Comparison of ENCODE assay signal across 22 cellular contexts in the genomic region with DNA sequence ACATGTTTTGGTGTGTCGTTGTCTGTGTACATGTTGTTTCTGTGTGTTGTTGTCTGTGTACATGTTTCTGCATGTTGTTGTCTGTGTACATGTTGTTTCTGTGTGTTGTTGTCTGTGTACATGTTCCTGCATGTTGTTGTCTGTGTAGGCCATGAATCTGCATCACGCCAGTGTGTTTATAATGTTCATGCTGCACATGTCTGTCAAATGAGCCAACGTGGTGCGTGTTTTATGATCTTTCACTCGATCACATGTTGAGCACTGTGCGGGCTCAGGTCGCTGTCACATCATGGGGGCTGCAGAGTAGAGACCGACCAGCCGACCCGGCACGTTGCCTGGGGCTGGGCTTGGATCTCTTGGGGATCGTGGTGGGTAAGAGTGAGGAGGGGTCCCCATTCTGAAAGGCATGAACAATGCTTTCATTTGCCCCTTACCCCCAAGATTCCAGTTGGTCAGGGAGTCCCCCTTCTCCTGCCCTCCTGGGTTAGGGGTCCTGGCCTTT.
"Had no signal": no experiment of that assay in that cellular context is flagged by ENCODE, and none has a peak within 500 bp of the region (broad histone marks: within the 10 kb centered on the region; RNA-seq: fewer than 3 reads in every experiment).

No MANE protein-coding gene starts in this region.

- H3K4me1 ChIP-seq: body of pancreas, parathyroid adenoma had no signal

- H3K27ac Mint-ChIP-seq: activated B cell treated with CpG ODN at 0.5 μM for 24 hours; activated CD4-positive, alpha-beta memory T cell treated with anti-CD3 and anti-CD28 coated beads for 36 hours; activated CD4-positive, alpha-beta T cell treated with anti-CD3 and anti-CD28 coated beads for 36 hours; activated naive CD4-positive, alpha-beta T cell treated with anti-CD3 and anti-CD28 coated beads for 36 hours; memory B cell; nephron progenitor cell had no signal

- H3K27ac ChIP-seq: body of pancreas, parathyroid adenoma, testis, vagina had no signal

- H3K36me3 ChIP-seq: esophagus muscularis mucosa, vagina had no signal

- H3K4me3 ChIP-seq: body of pancreas, esophagus muscularis mucosa, testis, vagina had no signal

- H3K36me3 Mint-ChIP-seq: activated CD4-positive, alpha-beta memory T cell treated with anti-CD3 and anti-CD28 coated beads for 36 hours; memory B cell; stimulated activated memory B cell treated with anti-CD40 and anti-IgM and Interleukin-4, amounts not matched to agents 10 μg/mL and 1 μg/mL and 100 μg/mL, for 72 hours had no signal

- H3K9ac ChIP-seq: parathyroid adenoma had no signal

- H3K27me3 ChIP-seq: body of pancreas, testis, vagina had no signal

- DNase-seq: activated B cell treated with CpG ODN at 0.5 μM for 24 hours; activated CD4-positive, alpha-beta memory T cell treated with anti-CD3 and anti-CD28 coated beads for 36 hours; activated CD4-positive, alpha-beta T cell treated with anti-CD3 and anti-CD28 coated beads for 36 hours; activated effector memory CD4-positive, alpha-beta T cell treated with Interleukin-2 at 50 U/mL for 16 hours; activated naive CD4-positive, alpha-beta T cell treated with anti-CD3 and anti-CD28 coated beads for 36 hours; activated T-cell treated with anti-CD3 and anti-CD28 coated beads, Interleukin-2, amount 50 U/mL, for 48 hours; body of pancreas; caudate nucleus; effector memory CD4-positive, alpha-beta T cell; hippocampal formation; nephron progenitor cell; nucleus accumbens; small intestine; stimulated activated CD4-positive, alpha-beta T cell treated with anti-CD3 and anti-CD28 coated beads, Interleukin-2, amount 100 ng/mL, for 24 hours; testis; trophoblast cell had no signal

- H3K9me3 Mint-ChIP-seq: activated B cell treated with CpG ODN at 0.5 μM for 24 hours; activated naive CD4-positive, alpha-beta T cell treated with anti-CD3 and anti-CD28 coated beads for 36 hours; memory B cell; stimulated activated memory B cell treated with anti-CD40 and anti-IgM and Interleukin-4, amounts not matched to agents 10 μg/mL and 1 μg/mL and 100 μg/mL, for 72 hours had no signal

- H3K4me3 Mint-ChIP-seq: activated CD4-positive, alpha-beta memory T cell treated with anti-CD3 and anti-CD28 coated beads for 36 hours; activated CD4-positive, alpha-beta T cell treated with anti-CD3 and anti-CD28 coated beads for 36 hours; activated naive CD4-positive, alpha-beta T cell treated with anti-CD3 and anti-CD28 coated beads for 36 hours; memory B cell; nephron progenitor cell; stimulated activated memory B cell treated with anti-CD40 and anti-IgM and Interleukin-4, amounts not matched to agents 10 μg/mL and 1 μg/mL and 100 μg/mL, for 72 hours had no signal

- ATAC-seq: activated CD4-positive, alpha-beta T cell treated with anti-CD3 and anti-CD28 coated beads for 36 hours; body of pancreas; sciatic nerve; stimulated activated memory B cell treated with anti-CD40 and anti-IgM and Interleukin-4, amounts not matched to agents 10 μg/mL and 1 μg/mL and 100 μg/mL, for 72 hours had no signal

- H3K27me3 Mint-ChIP-seq: activated B cell treated with CpG ODN at 0.5 μM for 24 hours; activated CD4-positive, alpha-beta memory T cell treated with anti-CD3 and anti-CD28 coated beads for 36 hours; activated CD4-positive, alpha-beta T cell treated with anti-CD3 and anti-CD28 coated beads for 36 hours; stimulated activated memory B cell treated with anti-CD40 and anti-IgM and Interleukin-4, amounts not matched to agents 10 μg/mL and 1 μg/mL and 100 μg/mL, for 72 hours had no signal

- H3K9me3 ChIP-seq: body of pancreas, esophagus muscularis mucosa, testis, vagina had no signal
